ENCODE assay signal across 24 cellular contexts in the genomic region with DNA sequence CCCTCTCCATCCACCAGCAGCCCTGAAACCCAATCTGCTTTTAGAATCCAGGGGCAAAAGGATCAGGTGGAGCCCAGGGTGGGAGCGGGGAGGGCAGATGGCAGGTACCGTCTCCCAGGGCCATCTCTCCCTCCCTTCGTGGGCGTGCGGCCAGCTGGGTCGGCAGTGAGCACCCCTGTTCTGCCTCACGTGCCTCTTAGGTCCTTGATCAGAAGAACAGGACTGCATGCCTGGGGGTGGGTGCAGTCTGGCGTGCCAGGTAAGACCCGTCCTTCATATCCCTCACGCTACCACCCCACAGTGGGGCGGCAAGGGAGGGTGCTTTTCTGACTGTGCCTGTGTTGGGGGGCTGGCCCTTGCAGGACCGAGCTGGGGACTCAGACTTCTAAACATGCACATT. TPM values are rescaled to one million over a fixed set of nuclear protein-coding genes. Genes with fewer than 3 reads are reported as not detected.
DNase-seq lines count a peak whose midpoint lies in the region; ATAC-seq and TF ChIP-seq lines count a peak whose summit lies in the region.
"Had no signal": no experiment of that assay in that cellular context is flagged by ENCODE, and none has a peak within 500 bp of the region (broad histone marks: within the 10 kb centered on the region; RNA-seq: fewer than 3 reads in every experiment).

No MANE protein-coding gene starts in this region.

- H3K4me3 Mint-ChIP-seq in GM23338: peak overlapping the region; percentile 86; the same call in 1 of the 3 replicates
- no peak overlapping the region for H3K4me3 Mint-ChIP-seq in stimulated activated naive B cell treated with anti-CD40 and anti-IgM and Interleukin-4, amounts not matched to agents 10 μg/mL and 1 μg/mL and 100 μg/mL, for 72 hours
- H3K4me3 Mint-ChIP-seq in naive thymus-derived CD4-positive, alpha-beta T cell: peak overlapping the region in 1 of 10 donors; percentile 42
- H3K4me3 Mint-ChIP-seq: CD4-positive, alpha-beta T cell; central memory CD8-positive, alpha-beta T cell; T-helper 17 cell had no signal

- no peak overlapping the region for H3K27ac Mint-ChIP-seq in GM23338
- no peak overlapping the region for H3K27ac Mint-ChIP-seq in stimulated activated naive B cell treated with anti-CD40 and anti-IgM and Interleukin-4, amounts not matched to agents 10 μg/mL and 1 μg/mL and 100 μg/mL, for 72 hours
- H3K27ac Mint-ChIP-seq in naive thymus-derived CD4-positive, alpha-beta T cell: no peak overlapping the region
- H3K27ac Mint-ChIP-seq: activated naive CD8-positive, alpha-beta T cell; CD4-positive, alpha-beta T cell; T-helper 17 cell had no signal

- no peaks in the 10 kb centered on the region for H3K79me2 ChIP-seq in GM23338 (replicated peaks; ENCODE audit: insufficient read depth)

- H3K36me3 Mint-ChIP-seq in GM23338 (ENCODE audit: low read depth): no peaks in the 10 kb centered on the region; the same call in 1 of the 3 replicates
- H3K36me3 Mint-ChIP-seq in stimulated activated naive B cell treated with anti-CD40 and anti-IgM and Interleukin-4, amounts not matched to agents 10 μg/mL and 1 μg/mL and 100 μg/mL, for 72 hours: no peaks in the 10 kb centered on the region
- H3K36me3 Mint-ChIP-seq in naive thymus-derived CD4-positive, alpha-beta T cell: peaks cover 1 to 4% (median 3%) of the 10 kb centered on the region in 5 donors

- no peaks in the 10 kb centered on the region; the same call in 1 of the 2 replicates for H4K20me1 ChIP-seq in GM23338 (replicated peaks; ENCODE audit: insufficient read depth)

- H3K27me3 Mint-ChIP-seq in GM23338 (ENCODE audit: insufficient read depth, low read depth, poor library complexity): peaks cover 36% of the 10 kb centered on the region
- peaks cover 73 to 83% of the 10 kb centered on the region in 2 donors for H3K27me3 Mint-ChIP-seq in stimulated activated naive B cell treated with anti-CD40 and anti-IgM and Interleukin-4, amounts not matched to agents 10 μg/mL and 1 μg/mL and 100 μg/mL, for 72 hours
- H3K27me3 Mint-ChIP-seq in naive thymus-derived CD4-positive, alpha-beta T cell: peaks cover 45 to 65% (median 48%) of the 10 kb centered on the region in 5 donors

- TF ChIP-seq CTCF in GM23338 (conservative IDR thresholded peaks at IDR 0.05; ENCODE audit: low read depth in 2 of 2) (no peak), WERI-Rb-1 (IDR thresholded peaks at IDR 0.05; ENCODE audit: low read depth, low read length) (no peak), mucosa of descending colon (IDR thresholded peaks at IDR 0.05) (no peak)

- H3K27ac ChIP-seq in GM23338 (ENCODE audit: low read depth) (no peak overlapping the region), WERI-Rb-1 (peak overlapping the region; percentile 18; the same call in 1 of the 2 replicates)
- H3K27ac ChIP-seq in naive thymus-derived CD4-positive, alpha-beta T cell (ENCODE audit: low read depth, low read length): no peak overlapping the region
- H3K27ac ChIP-seq: neutrophil, Peyer's patch, spleen, tibial artery had no signal

- intact Hi-C loops in naive thymus-derived CD4-positive, alpha-beta T cell (cut with micrococcal nuclease): no loop called here
- intact Hi-C loops in mucosa of descending colon (cut with DNase I, micrococcal nuclease): no loop called here

- H3K27me3 ChIP-seq in GM23338 (ENCODE audit: insufficient read depth): peaks cover 8% of the 10 kb centered on the region
- no peaks in the 10 kb centered on the region for H3K27me3 ChIP-seq in WERI-Rb-1 (ENCODE audit: insufficient read depth, low read depth, severe bottlenecking)
- H3K27me3 ChIP-seq in naive thymus-derived CD4-positive, alpha-beta T cell (ENCODE audit: control insufficient read depth in 2 of 2, insufficient read depth in 2 of 2, low read length in 2 of 2): peaks cover 6 to 7% of the 10 kb centered on the region in 2 donors

- no peak overlapping the region for H3K4me3 ChIP-seq in GM23338
- no peak overlapping the region for H3K4me3 ChIP-seq in WERI-Rb-1 (ENCODE audit: low read depth, low read length)
- H3K4me3 ChIP-seq in naive thymus-derived CD4-positive, alpha-beta T cell (ENCODE audit: low read length): no peak overlapping the region
- H3K4me3 ChIP-seq in mucosa of descending colon: no peak overlapping the region
- H3K4me3 ChIP-seq: Peyer's patch, spleen, tibial artery had no signal

- no peak for DNase-seq in GM23338 (ENCODE audit: low spot score)
- DNase-seq in NCI-H2107 (lab: John Stamatoyannopoulos, UW): peak; percentile 26
- no peak for DNase-seq in WERI-Rb-1
- DNase-seq in left kidney (ENCODE audit: low read depth, low spot score): peak; percentile 42
- DNase-seq in stimulated activated naive B cell treated with anti-CD40 and anti-IgM and Interleukin-4, amounts not matched to agents 10 μg/mL and 1 μg/mL and 100 μg/mL, for 72 hours: no peak
- no peak for DNase-seq in naive thymus-derived CD4-positive, alpha-beta T cell
- DNase-seq in mucosa of descending colon: no peak
- DNase-seq: activated CD4-positive, alpha-beta T cell treated with anti-CD3 and anti-CD28 coated beads, Interleukin-2, amount 50 U/mL, for 1 hour; CD4-positive, alpha-beta T cell; effector CD4-positive, alpha-beta T cell; foreskin melanocyte; hippocampal formation; MV-4-11; NK-92 treated with Interleukin-12 subunit alpha and Interleukin-12 subunit beta, amount 100 ng/mL, for 24 hours; Peyer's patch; spleen; stimulated activated CD4-positive, alpha-beta T cell treated with anti-CD3 and anti-CD28 coated beads, Interleukin-4, amount 100 ng/mL, for 24 hours; stimulated activated naive CD8-positive, alpha-beta T cell treated with anti-CD3 and anti-CD28 coated beads, Interleukin-15, Interleukin-2, amounts not matched to agents 100 U/mL and 50 U/mL, for 24 hours; T-helper 17 cell; tibial artery had no signal

- POLR2A ChIA-PET in naive thymus-derived CD4-positive, alpha-beta T cell (lab: Charles Lee): interaction anchor here (0.8 kb wide), 1 partner anchor 23 kb away, joined by 3 read pairs; no protein-coding TSS in a partner anchor

- ATAC-seq in GM23338: no peak
- ATAC-seq in stimulated activated naive B cell treated with anti-CD40 and anti-IgM and Interleukin-4, amounts not matched to agents 10 μg/mL and 1 μg/mL and 100 μg/mL, for 72 hours (replicated peaks): no peak
- ATAC-seq in naive thymus-derived CD4-positive, alpha-beta T cell: no peak
- ATAC-seq in mucosa of descending colon: no peak
- no peak for ATAC-seq in HG03342 (IDR thresholded peaks at IDR 0.05; ENCODE audit: unreplicated experiment)
- ATAC-seq: stimulated activated naive CD8-positive, alpha-beta T cell treated with anti-CD3 and anti-CD28 coated beads, Interleukin-15, Interleukin-2, amounts not matched to agents 100 U/mL and 50 U/mL, for 24 hours; T-helper 17 cell had no signal

- H2AFZ ChIP-seq in GM23338: no peak overlapping the region

- no peaks in the 10 kb centered on the region for H3K36me3 ChIP-seq in GM23338 (ENCODE audit: insufficient read depth)
- peaks cover 13% of the 10 kb centered on the region for H3K36me3 ChIP-seq in WERI-Rb-1
- H3K36me3 ChIP-seq in naive thymus-derived CD4-positive, alpha-beta T cell (ENCODE audit: control insufficient read depth in 2 of 3, insufficient read depth in 3 of 3, low read length in 3 of 3): no peaks in the 10 kb centered on the region
- H3K36me3 ChIP-seq in mucosa of descending colon (ENCODE audit: low read depth): no peaks in the 10 kb centered on the region
- H3K36me3 ChIP-seq: neutrophil, Peyer's patch, spleen, tibial artery had no signal

- H3K9me2 ChIP-seq in GM23338 (ENCODE audit: insufficient read depth): no peaks in the 10 kb centered on the region

- no peaks in the 10 kb centered on the region; the same call in 1 of the 2 replicates for H3F3A ChIP-seq in GM23338 (replicated peaks; ENCODE audit: low read depth)

- H3K4me2 ChIP-seq in GM23338: peak overlapping the region; percentile 29; the same call in 1 of the 2 replicates

- CTCF ChIA-PET in naive thymus-derived CD4-positive, alpha-beta T cell (lab: Charles Lee): no interaction called here

- H3K9me3 ChIP-seq in WERI-Rb-1 (ENCODE audit: severe bottlenecking) (no peaks in the 10 kb centered on the region), mucosa of descending colon (no peaks in the 10 kb centered on the region)
- H3K9me3 ChIP-seq in naive thymus-derived CD4-positive, alpha-beta T cell (ENCODE audit: control insufficient read depth in 2 of 3, low read length in 3 of 3): no peaks in the 10 kb centered on the region
- H3K9me3 ChIP-seq: neutrophil, Peyer's patch, tibial artery had no signal

- H3K4me1 Mint-ChIP-seq in GM23338: peaks cover 39% of the 10 kb centered on the region
- peaks cover 13 to 25% of the 10 kb centered on the region in 2 donors for H3K4me1 Mint-ChIP-seq in stimulated activated naive B cell treated with anti-CD40 and anti-IgM and Interleukin-4, amounts not matched to agents 10 μg/mL and 1 μg/mL and 100 μg/mL, for 72 hours
- H3K4me1 Mint-ChIP-seq in naive thymus-derived CD4-positive, alpha-beta T cell: peaks cover 10 to 20% (median 17%) of the 10 kb centered on the region in 7 donors

- H3K9me3 Mint-ChIP-seq in GM23338: no peaks in the 10 kb centered on the region; the same call in 2 of the 3 replicates
- H3K9me3 Mint-ChIP-seq in stimulated activated naive B cell treated with anti-CD40 and anti-IgM and Interleukin-4, amounts not matched to agents 10 μg/mL and 1 μg/mL and 100 μg/mL, for 72 hours: no peaks in the 10 kb centered on the region
- peaks cover 0 to 5% (median 0%) of the 10 kb centered on the region in 11 donors for H3K9me3 Mint-ChIP-seq in naive thymus-derived CD4-positive, alpha-beta T cell
- H3K9me3 Mint-ChIP-seq: CD4-positive, alpha-beta T cell; central memory CD8-positive, alpha-beta T cell had no signal

- H3K4me1 ChIP-seq in GM23338 (ENCODE audit: insufficient read depth) (peaks cover 29% of the 10 kb centered on the region; the same call in 1 of the 2 replicates), mucosa of descending colon (ENCODE audit: low read depth) (no peaks in the 10 kb centered on the region)
- no peaks in the 10 kb centered on the region for H3K4me1 ChIP-seq in naive thymus-derived CD4-positive, alpha-beta T cell (ENCODE audit: control insufficient read depth in 2 of 2, insufficient read depth in 2 of 2, low read length in 2 of 2)

RNA-seq across cellular contexts. Expression of gene SLC8A2, which starts 2.0 kb away (rescaled TPM):
- 10.0 and 11.6 TPM in 2 replicates for total RNA-seq in GM23338 (2014; rRNA removed; shearing (Covaris generic))
- polyA plus RNA-seq in GM23338 (2016; fragmentation: Nextera tagmentation; extraction: Ambion mirVana): 0.86 and 1.1 TPM in 2 replicates
- total RNA-seq in naive thymus-derived CD4-positive, alpha-beta T cell: under 1 TPM in 3 of 5 experiments, not detected in 2; 0.05 to 0.19 (median 0.19) TPM
- polyA plus RNA-seq in naive thymus-derived CD4-positive, alpha-beta T cell: not detected
- total RNA-seq in mucosa of descending colon: 10 to 100 TPM in 1 of 3 donors, 1 to 10 TPM in 1, under 1 TPM in 1; 0.75 to 17.5 (median 2.1) TPM
- total RNA-seq: CD4-positive, alpha-beta T cell; spleen; T-helper 17 cell had no signal

RNA-seq across cellular contexts. Expression of gene KPTN, which starts 14.3 kb away (rescaled TPM):
- 19.8 and 28.0 TPM in 2 replicates for total RNA-seq in GM23338 (2014; rRNA removed; shearing (Covaris generic))
- polyA plus RNA-seq in GM23338 (2016; fragmentation: Nextera tagmentation; extraction: Ambion mirVana): 26.2 and 31.1 TPM in 2 replicates
- 1 to 10 TPM; 5.1 to 9.2 (median 6.7) TPM for total RNA-seq in naive thymus-derived CD4-positive, alpha-beta T cell
- 1 to 10 TPM; 4.4 to 8.1 TPM for polyA plus RNA-seq in naive thymus-derived CD4-positive, alpha-beta T cell
- total RNA-seq in mucosa of descending colon: 1 to 10 TPM; 5.5 to 8.9 (median 8.9) TPM

RNA-seq across cellular contexts. Expression of gene NAPA, which starts 45.1 kb away (rescaled TPM):
- total RNA-seq in GM23338 (2014; rRNA removed; shearing (Covaris generic)): 42.9 and 52.0 TPM in 2 replicates
- 72.1 and 74.3 TPM in 2 replicates for polyA plus RNA-seq in GM23338 (2016; fragmentation: Nextera tagmentation; extraction: Ambion mirVana)
- total RNA-seq in naive thymus-derived CD4-positive, alpha-beta T cell: 100 to 1,000 TPM in 3 of 5 experiments, 10 to 100 TPM in 2; 86.2 to 136 (median 107) TPM
- 100 to 1,000 TPM in 1 of 2 donors, 10 to 100 TPM in 1; 89.9 to 118 TPM for polyA plus RNA-seq in naive thymus-derived CD4-positive, alpha-beta T cell
- 100 to 1,000 TPM; 109 to 145 (median 124) TPM for total RNA-seq in mucosa of descending colon

RNA-seq across cellular contexts. Expression of gene MEIS3, which starts 50.4 kb away (rescaled TPM):
- 33.7 and 40.7 TPM in 2 replicates for total RNA-seq in GM23338 (2014; rRNA removed; shearing (Covaris generic))
- polyA plus RNA-seq in GM23338 (2016; fragmentation: Nextera tagmentation; extraction: Ambion mirVana): 20.6 and 20.8 TPM in 2 replicates
- total RNA-seq in naive thymus-derived CD4-positive, alpha-beta T cell: under 1 TPM in 1 of 5 experiments, not detected in 4; 0.17 TPM
- not detected for polyA plus RNA-seq in naive thymus-derived CD4-positive, alpha-beta T cell
- total RNA-seq in mucosa of descending colon: 10 to 100 TPM in 1 of 3 donors, 1 to 10 TPM in 2; 2.1 to 11.6 (median 4.2) TPM

Comparison
In these comparisons a context has a peak if more than half of its experiments do, and no peak if none do; other contexts are left out.
1. DNase-seq: peak in NCI-H2107 (single experiment) and left kidney (single experiment); none in GM23338 (single experiment), WERI-Rb-1 (single experiment), stimulated activated naive B cell treated with anti-CD40 and anti-IgM and Interleukin-4, amounts not matched to agents 10 μg/mL and 1 μg/mL and 100 μg/mL, for 72 hours (single experiment), naive thymus-derived CD4-positive, alpha-beta T cell (0 of 9) and mucosa of descending colon (0 of 3).